Comparison of ENCODE assay signal across 9 cellular contexts in the genomic region with DNA sequence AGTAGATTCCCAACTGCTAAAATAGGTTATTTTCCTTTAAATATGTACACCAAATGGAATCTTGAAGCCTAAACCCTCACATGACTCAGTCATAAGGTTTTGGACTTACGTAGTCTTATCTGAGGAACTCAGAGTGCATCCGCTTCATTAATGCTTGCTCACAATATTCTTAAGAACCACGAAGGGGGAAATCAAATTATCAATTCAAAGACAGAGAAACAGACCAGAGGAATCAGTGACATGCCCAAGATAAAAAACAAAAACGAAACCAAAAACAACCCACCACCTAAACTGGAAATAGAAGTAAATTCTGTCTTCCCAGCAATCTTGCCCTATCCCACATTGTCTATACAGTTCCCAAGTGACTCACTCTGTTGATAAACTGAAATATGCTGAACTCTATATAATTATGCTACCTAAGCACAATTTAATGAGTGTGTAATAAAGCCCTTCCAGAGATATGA.
DNase-seq lines count a peak whose midpoint lies in the region; ATAC-seq and TF ChIP-seq lines count a peak whose summit lies in the region.
"Had no signal": no experiment of that assay in that cellular context is flagged by ENCODE, and none has a peak within 500 bp of the region (broad histone marks: within the 10 kb centered on the region; RNA-seq: fewer than 3 reads in every experiment).

No MANE protein-coding gene starts in this region.

- no peaks in the 10 kb centered on the region for H4K20me1 ChIP-seq in Karpas-422 (ENCODE audit: insufficient read depth, low read depth, low read length)

- H3K4me3 ChIP-seq in heart left ventricle (peak overlapping the region in 9 of 12 donors; percentile 27 to 54 (median 34)), suprapubic skin (peak overlapping the region; percentile 26), Karpas-422 (ENCODE audit: low read length) (no peak overlapping the region)

- peaks cover 0 to 20% (median 3%) of the 10 kb centered on the region in 12 donors for H3K4me1 ChIP-seq in heart left ventricle
- H3K4me1 ChIP-seq in suprapubic skin: no peaks in the 10 kb centered on the region
- H3K4me1 ChIP-seq in Karpas-422 (ENCODE audit: low read length): no peaks in the 10 kb centered on the region

- CTCF ChIA-PET in activated CD4-positive, alpha-beta T cell treated with anti-CD3 and anti-CD28 coated beads for 36 hours (lab: Charles Lee): no interaction called here
- CTCF ChIA-PET in activated naive CD4-positive, alpha-beta T cell treated with anti-CD3 and anti-CD28 coated beads, Interleukin-2, amount 10 ng/mL, durations not matched to agents 7 days and 5 days (lab: Charles Lee): no interaction called here

- DNase-seq in activated CD4-positive, alpha-beta T cell treated with anti-CD3 and anti-CD28 coated beads for 36 hours: no peak
- no peak for DNase-seq in activated CD4-positive, alpha-beta T cell treated with anti-CD3 and anti-CD28 coated beads for 48 hours
- peak; percentile 17 for DNase-seq in amniotic stem cell (lab: John Stamatoyannopoulos, UW)
- no peak for DNase-seq in heart left ventricle
- no peak for DNase-seq in suprapubic skin (ENCODE audit: low spot score in 2 of 2)
- no peak for DNase-seq in activated naive CD4-positive, alpha-beta T cell treated with anti-CD3 and anti-CD28 coated beads, Interleukin-2, amount 10 ng/mL, durations not matched to agents 7 days and 5 days
- DNase-seq in Karpas-422: no peak
- DNase-seq: activated CD4-positive, alpha-beta T cell treated with anti-CD3 and anti-CD28 coated beads, Interleukin-2, amount 50 U/mL, for 48 hours had no signal

- H3K27me3 ChIP-seq in heart left ventricle (no peaks in the 10 kb centered on the region), suprapubic skin (no peaks in the 10 kb centered on the region), Karpas-422 (ENCODE audit: low read length) (no peaks in the 10 kb centered on the region)

- WGBS in heart left ventricle, 4 donors: 35 to 44% (median 39%) methylated on average over 4 of the region's 4 CpGs
- 40% methylated on average over 4 of the region's 4 CpGs for WGBS in suprapubic skin

- no peaks in the 10 kb centered on the region for H3K79me2 ChIP-seq in Karpas-422 (ENCODE audit: low read length)

- TF ChIP-seq CTCF in heart left ventricle (IDR thresholded peaks at IDR 0.05): no peak
- no peak for TF ChIP-seq CTCF in suprapubic skin (IDR thresholded peaks at IDR 0.05)

- H3K9ac ChIP-seq in Karpas-422 (ENCODE audit: low read length): no peak overlapping the region

- peak; percentile 78 for ATAC-seq in activated CD4-positive, alpha-beta T cell treated with anti-CD3 and anti-CD28 coated beads for 36 hours
- ATAC-seq in heart left ventricle: peak in 3 of 4 donors; percentile 75 to 87 (median 76)
- ATAC-seq in HG02885 (IDR thresholded peaks at IDR 0.05; ENCODE audit: poor library complexity, unreplicated experiment): no peak

- no peak overlapping the region for H3K27ac Mint-ChIP-seq in activated CD4-positive, alpha-beta T cell treated with anti-CD3 and anti-CD28 coated beads for 36 hours
- H3K27ac Mint-ChIP-seq in activated naive CD4-positive, alpha-beta T cell treated with anti-CD3 and anti-CD28 coated beads, Interleukin-2, amount 10 ng/mL, durations not matched to agents 7 days and 5 days: no peak overlapping the region

- TF ChIP-seq POLR2A in heart left ventricle (IDR thresholded peaks at IDR 0.05): no peak
- TF ChIP-seq POLR2A in suprapubic skin (IDR thresholded peaks at IDR 0.05): no peak

- H3K27ac ChIP-seq in heart left ventricle (peak overlapping the region in 11 of 12 donors; percentile 3 to 81 (median 52)), suprapubic skin (peak overlapping the region; percentile 33), Karpas-422 (ENCODE audit: low read length) (no peak overlapping the region)

- POLR2A ChIA-PET in activated CD4-positive, alpha-beta T cell treated with anti-CD3 and anti-CD28 coated beads for 36 hours (lab: Charles Lee): no interaction called here

- no peaks in the 10 kb centered on the region for H3K27me3 Mint-ChIP-seq in activated CD4-positive, alpha-beta T cell treated with anti-CD3 and anti-CD28 coated beads for 36 hours
- no peaks in the 10 kb centered on the region for H3K27me3 Mint-ChIP-seq in activated naive CD4-positive, alpha-beta T cell treated with anti-CD3 and anti-CD28 coated beads, Interleukin-2, amount 10 ng/mL, durations not matched to agents 7 days and 5 days

- peaks cover 12% of the 10 kb centered on the region for H3K9me3 Mint-ChIP-seq in activated CD4-positive, alpha-beta T cell treated with anti-CD3 and anti-CD28 coated beads for 36 hours (ENCODE audit: low read depth)
- peaks cover 12% of the 10 kb centered on the region for H3K9me3 Mint-ChIP-seq in activated naive CD4-positive, alpha-beta T cell treated with anti-CD3 and anti-CD28 coated beads, Interleukin-2, amount 10 ng/mL, durations not matched to agents 7 days and 5 days

- no peak overlapping the region for H3K4me2 ChIP-seq in Karpas-422 (ENCODE audit: low read depth, low read length, poor library complexity, severe bottlenecking)

- TF ChIP-seq EP300 in suprapubic skin (IDR thresholded peaks at IDR 0.05): no peak

- H3K9me3 ChIP-seq in heart left ventricle (peaks cover 0 to 7% (median 0%) of the 10 kb centered on the region in 12 donors), suprapubic skin (no peaks in the 10 kb centered on the region), Karpas-422 (ENCODE audit: low read length) (no peaks in the 10 kb centered on the region)

- H3K4me3 Mint-ChIP-seq in activated CD4-positive, alpha-beta T cell treated with anti-CD3 and anti-CD28 coated beads for 36 hours: peak overlapping the region; percentile 5
- no peak overlapping the region for H3K4me3 Mint-ChIP-seq in activated naive CD4-positive, alpha-beta T cell treated with anti-CD3 and anti-CD28 coated beads, Interleukin-2, amount 10 ng/mL, durations not matched to agents 7 days and 5 days

- peaks cover 9% of the 10 kb centered on the region for H3K36me3 Mint-ChIP-seq in activated CD4-positive, alpha-beta T cell treated with anti-CD3 and anti-CD28 coated beads for 36 hours (ENCODE audit: low read depth)
- peaks cover 5% of the 10 kb centered on the region for H3K36me3 Mint-ChIP-seq in activated naive CD4-positive, alpha-beta T cell treated with anti-CD3 and anti-CD28 coated beads, Interleukin-2, amount 10 ng/mL, durations not matched to agents 7 days and 5 days

- peaks cover 24% of the 10 kb centered on the region for H3K4me1 Mint-ChIP-seq in activated CD4-positive, alpha-beta T cell treated with anti-CD3 and anti-CD28 coated beads for 36 hours
- H3K4me1 Mint-ChIP-seq in activated naive CD4-positive, alpha-beta T cell treated with anti-CD3 and anti-CD28 coated beads, Interleukin-2, amount 10 ng/mL, durations not matched to agents 7 days and 5 days: peaks cover 6% of the 10 kb centered on the region

- H3K9me2 ChIP-seq in Karpas-422 (replicated peaks; ENCODE audit: insufficient read depth, low read length): no peaks in the 10 kb centered on the region; the same call in 1 of the 2 replicates

- H3K36me3 ChIP-seq in heart left ventricle: no peaks in the 10 kb centered on the region
- H3K36me3 ChIP-seq in suprapubic skin: no peaks in the 10 kb centered on the region
- no peaks in the 10 kb centered on the region for H3K36me3 ChIP-seq in Karpas-422 (ENCODE audit: insufficient read depth, low read length)

- H2AFZ ChIP-seq in Karpas-422 (ENCODE audit: low read length): no peak overlapping the region

- intact Hi-C loops in activated CD4-positive, alpha-beta T cell treated with anti-CD3 and anti-CD28 coated beads for 36 hours (cut with DNase I, micrococcal nuclease): loop anchor here in 1 of 2 experiments (2.0 kb wide), 1 partner anchor 421 kb away; no protein-coding TSS in a partner anchor
- intact Hi-C loops in heart left ventricle (cut with DNase I): loop anchor here in 1 of 10 donors (5.0 kb wide), 1 partner anchor 423 kb away; no protein-coding TSS in a partner anchor
